Comparison of ENCODE assay signal across 8 cellular contexts in genomic region chr4:152780267-152780811, GRCh38. TPM values are rescaled to one million over a fixed set of nuclear protein-coding genes. Genes with fewer than 3 reads are reported as not detected.
DNase-seq lines count a peak whose midpoint lies in the region; ATAC-seq and TF ChIP-seq lines count a peak whose summit lies in the region.

No MANE protein-coding gene starts in this region.

- H3K27me3 ChIP-seq in lung (ENCODE audit: control insufficient read depth, insufficient read depth): no peaks in the 10 kb centered on the region
- no peaks in the 10 kb centered on the region for H3K27me3 ChIP-seq in tibial artery

- peak overlapping the region; percentile 86 for H3K4me3 ChIP-seq in choroid plexus epithelial cell (ENCODE audit: low read depth, low read length)
- peak overlapping the region; percentile 63 for H3K4me3 ChIP-seq in lung
- peak overlapping the region; percentile 65 to 79 for H3K4me3 ChIP-seq in tibial artery

- H3K9me3 ChIP-seq in lung (ENCODE audit: control insufficient read depth in 2 of 2, insufficient read depth in 1 of 2, low read length in 1 of 2) (no peaks in the 10 kb centered on the region), tibial artery (no peaks in the 10 kb centered on the region)

- intact Hi-C loops in tibial artery (cut with DNase I; ENCODE audit: low total_unique reads): loop anchor here (5.0 kb wide), 1 partner anchor 248 kb away; no protein-coding TSS in a partner anchor

- no peaks in the 10 kb centered on the region for H3K36me3 ChIP-seq in lung (ENCODE audit: control insufficient read depth in 2 of 2, insufficient read depth in 2 of 2, low read length in 2 of 2)
- H3K36me3 ChIP-seq in tibial artery: no peaks in the 10 kb centered on the region

- H3K4me1 ChIP-seq in lung (ENCODE audit: control insufficient read depth in 2 of 2, insufficient read depth in 2 of 2, low read length in 2 of 2) (peaks cover 3% of the 10 kb centered on the region in 2 donors), tibial artery (peaks cover 0 to 52% (median 12%) of the 10 kb centered on the region in 4 donors)

- H3K27ac ChIP-seq in lung (ENCODE audit: low read depth in 1 of 2, low read length in 1 of 2): peak overlapping the region; percentile 86 to 90
- peak overlapping the region; percentile 89 to 96 for H3K27ac ChIP-seq in tibial artery

- ATAC-seq in GM19351 (IDR thresholded peaks at IDR 0.05; ENCODE audit: unreplicated experiment) (peak; percentile 25), lung (ENCODE audit: insufficient read depth, low FRiP score) (peak; percentile 1), HG03565 (IDR thresholded peaks at IDR 0.05; ENCODE audit: unreplicated experiment) (no peak)

- in situ Hi-C loops in ACHN (cut with HindIII; ENCODE audit: low pct_ligation_motif_present, low pct_unique_long_range_greater_than_20kb, low sequenced_read_pairs): no loop called here

- DNase-seq in ACHN (peak; percentile 20), NCI-H69 (lab: John Stamatoyannopoulos, UW) (peak; percentile 39), choroid plexus epithelial cell (ENCODE audit: low read depth) (peak; percentile 26), lung (ENCODE audit: low spot score) (no peak), tibial artery (no peak), inferior parietal cortex (ENCODE audit: extremely low spot score) (no peak)

- peak; percentile 12 for TF ChIP-seq CTCF in choroid plexus epithelial cell (conservative IDR thresholded peaks at IDR 0.05; ENCODE audit: low read depth, low read length)
- TF ChIP-seq CTCF in lung (IDR thresholded peaks at IDR 0.05; ENCODE audit: control extremely low read depth, extremely low read depth): no peak
- no peak for TF ChIP-seq CTCF in tibial artery (IDR thresholded peaks at IDR 0.05)

- 6 to 11% methylated on average over 15 to 16 of the region's 16 CpGs for WGBS in lung, 2 donors

RNA-seq across cellular contexts. Expression of gene ARFIP1, which starts 0.6 kb away (rescaled TPM):
- total RNA-seq in lung: 10 to 100 TPM; 28.6 to 65.8 TPM
- 10 to 100 TPM; 20.9 to 21.6 TPM for polyA plus RNA-seq in lung

RNA-seq across cellular contexts. Expression of gene TIGD4, which starts 0.8 kb away (rescaled TPM):
- total RNA-seq in lung: 1 to 10 TPM; 1.2 to 2.1 TPM
- under 1 TPM; 0.33 to 0.41 TPM for polyA plus RNA-seq in lung

Comparison
In these comparisons a context has a peak if more than half of its experiments do, and no peak if none do; other contexts are left out.
1. DNase-seq: peak in ACHN (single experiment), NCI-H69 (single experiment) and choroid plexus epithelial cell (single experiment); none in lung (single experiment), tibial artery (0 of 2) and inferior parietal cortex (single experiment).
2. Peak in every context shown above with its lines, with median percentiles within 50 percentile points of each other: H3K4me3 ChIP-seq.